ENCODE assay signal across 8 cellular contexts in genomic region chr11:120400564-120401364, GRCh38.
DNase-seq lines count a peak whose midpoint lies in the region; ATAC-seq and TF ChIP-seq lines count a peak whose summit lies in the region.

No MANE protein-coding gene starts in this region.

- peak overlapping the region; percentile 70 to 81 (median 78) for H3K4me3 Mint-ChIP-seq in nephron

- H3K27me3 ChIP-seq in duodenal mucosa (ENCODE audit: control insufficient read depth in 1 of 2, insufficient read depth in 2 of 2, low read length in 2 of 2) (no peaks in the 10 kb centered on the region), spleen (replicated peaks in 1 of 7) (no peaks in the 10 kb centered on the region)

- peak overlapping the region; percentile 91 to 96 (median 92) for H3K27ac Mint-ChIP-seq in nephron

- ATAC-seq in HG02759 (IDR thresholded peaks at IDR 0.05; ENCODE audit: unreplicated experiment) = no peak

- DNase-seq in DMS 273 treated with DMSO at 0.1 percent for 48 hours (lab: John Stamatoyannopoulos, UW) (peak; percentile 24), NCI-H2227 (lab: John Stamatoyannopoulos, UW; ENCODE audit: unreplicated experiment) (peak; percentile 23), spleen (no peak), activated T-cell treated with anti-CD3 and anti-CD28 coated beads for 4 hours (no peak), D341Med (ENCODE audit: low spot score) (no peak)

- intact Hi-C loops in spleen (cut with DNase I; ENCODE audit: low total_unique reads) = no loop called here

- no peaks in the 10 kb centered on the region for H3K9me3 Mint-ChIP-seq in nephron

- H3K4me1 ChIP-seq in duodenal mucosa (ENCODE audit: control insufficient read depth in 1 of 2, insufficient read depth in 2 of 2, low read length in 2 of 2) = peaks cover 15 to 19% of the 10 kb centered on the region in 2 donors
- H3K4me1 ChIP-seq in spleen = peaks cover 0 to 23% (median 9%) of the 10 kb centered on the region in 6 donors

- H3K4me1 Mint-ChIP-seq in nephron = peaks cover 52% of the 10 kb centered on the region

- no peaks in the 10 kb centered on the region for H3K27me3 Mint-ChIP-seq in nephron (ENCODE audit: low read depth)

- H3K4me3 ChIP-seq in duodenal mucosa (ENCODE audit: low read depth in 1 of 2, low read length in 2 of 2) = peak overlapping the region; percentile 38 to 44
- H3K4me3 ChIP-seq in spleen = no peak overlapping the region

- WGBS in spleen, 5 donors = 72 to 85% (median 78%) methylated on average over 7 of the region's 7 CpGs

- H3K9ac ChIP-seq in duodenal mucosa (ENCODE audit: low read depth in 1 of 2, low read length in 2 of 2) = peak overlapping the region in 1 of 2 donors; percentile 7

- H3K36me3 Mint-ChIP-seq in nephron (ENCODE audit: low read depth) = peaks cover 9% of the 10 kb centered on the region

- H3K36me3 ChIP-seq in duodenal mucosa (ENCODE audit: control insufficient read depth in 1 of 2, insufficient read depth in 2 of 2, low read length in 2 of 2) (no peaks in the 10 kb centered on the region), spleen (no peaks in the 10 kb centered on the region)

- TF ChIP-seq CTCF in nephron (IDR thresholded peaks at IDR 0.05; ENCODE audit: unreplicated experiment in 3 of 3) (no peak), spleen (IDR thresholded peaks at IDR 0.05 in 8 of 11, conservative IDR thresholded peaks at IDR 0.05 in 3 of 11) (no peak)

- H3K9me3 ChIP-seq in duodenal mucosa (ENCODE audit: control insufficient read depth in 1 of 2, low read length in 2 of 2) (peaks cover 0 to under 1% of the 10 kb centered on the region in 2 donors), spleen (no peaks in the 10 kb centered on the region)

- H3K27ac ChIP-seq in duodenal mucosa (ENCODE audit: low read depth, low read length) (no peak overlapping the region), spleen (peak overlapping the region in 1 of 8 donors; percentile 5)

- TF ChIP-seq POLR2A in spleen (IDR thresholded peaks at IDR 0.05) = no peak

Comparison
In these comparisons a context has a peak if more than half of its experiments do, and no peak if none do; other contexts are left out.
1. DNase-seq: peak in DMS 273 treated with DMSO at 0.1 percent for 48 hours (single experiment) and NCI-H2227 (single experiment); none in spleen (single experiment), activated T-cell treated with anti-CD3 and anti-CD28 coated beads for 4 hours (single experiment) and D341Med (single experiment).
2. H3K4me3 ChIP-seq: peak in duodenal mucosa (2 of 2); none in spleen (0 of 8).